Comparison of ENCODE assay signal across 9 cellular contexts in genomic region chr20:62791301-62792181, GRCh38. TPM values are rescaled to one million over a fixed set of nuclear protein-coding genes. Genes with fewer than 3 reads are reported as not detected.
DNase-seq lines count a peak whose midpoint lies in the region; ATAC-seq and TF ChIP-seq lines count a peak whose summit lies in the region.
"Had no signal": no experiment of that assay in that cellular context is flagged by ENCODE, and none has a peak within 500 bp of the region (broad histone marks: within the 10 kb centered on the region; RNA-seq: fewer than 3 reads in every experiment).

No MANE protein-coding gene starts in this region.

- TF ChIP-seq CTCF in KMS-11 (conservative IDR thresholded peaks at IDR 0.05; ENCODE audit: low read depth, low read length): peak; percentile 98
- peak; percentile 100 for TF ChIP-seq CTCF in OCI-LY7 (conservative IDR thresholded peaks at IDR 0.05; ENCODE audit: low read length)
- TF ChIP-seq CTCF in epithelial cell of proximal tubule (conservative IDR thresholded peaks at IDR 0.05; ENCODE audit: low read depth, low read length): peak; percentile 99

- no peaks in the 10 kb centered on the region for H3K27me3 Mint-ChIP-seq in naive B cell
- H3K27me3 Mint-ChIP-seq in stimulated activated naive B cell treated with anti-CD40 and anti-IgM and Interleukin-4, amounts not matched to agents 10 μg/mL and 1 μg/mL and 100 μg/mL, for 72 hours: no peaks in the 10 kb centered on the region

- H3K79me2 ChIP-seq in KMS-11 (ENCODE audit: insufficient read depth, low read depth) (no peaks in the 10 kb centered on the region), OCI-LY7 (ENCODE audit: insufficient read depth, low read depth, low read length) (no peaks in the 10 kb centered on the region)

- CTCF ChIA-PET in OCI-LY7 (lab: Charles Lee; ENCODE audit: unreplicated experiment): interaction anchor here (0.6 kb wide), 1 partner anchor 127 kb away, joined by 3 read pairs; no protein-coding TSS in a partner anchor

- no peak overlapping the region for H3K4me2 ChIP-seq in KMS-11
- peak overlapping the region; percentile 20; the same call in 1 of the 2 replicates for H3K4me2 ChIP-seq in OCI-LY7 (ENCODE audit: low read length)

- DNase-seq in DMS 273 (lab: John Stamatoyannopoulos, UW; ENCODE audit: unreplicated experiment) (peak; percentile 97), OCI-LY7 (ENCODE audit: low spot score) (peak; percentile 85), epithelial cell of proximal tubule (ENCODE audit: low read depth) (peak; percentile 31), naive B cell (peak; percentile 61)
- DNase-seq in activated CD8-positive, alpha-beta memory T cell treated with anti-CD3 and anti-CD28 coated beads, Interleukin-2, amount 50 U/mL, for 48 hours: peak; percentile 86
- peak; percentile 73 for DNase-seq in stimulated activated naive B cell treated with anti-CD40 and anti-IgM and Interleukin-4, amounts not matched to agents 10 μg/mL and 1 μg/mL and 100 μg/mL, for 72 hours

- peaks cover 51% of the 10 kb centered on the region for H3K27me3 ChIP-seq in KMS-11 (ENCODE audit: insufficient read depth, low read depth)

- no peaks in the 10 kb centered on the region for H3K9me3 ChIP-seq in OCI-LY7 (ENCODE audit: low read length)

- H4K20me1 ChIP-seq in KMS-11 (ENCODE audit: insufficient read depth) (no peaks in the 10 kb centered on the region), OCI-LY7 (ENCODE audit: insufficient read depth, low read length) (no peaks in the 10 kb centered on the region)

- H3K9me3 Mint-ChIP-seq in naive B cell: peaks cover 0 to 3% (median 0%) of the 10 kb centered on the region in 7 donors
- peaks cover 0 to 4% of the 10 kb centered on the region in 2 donors for H3K9me3 Mint-ChIP-seq in stimulated activated naive B cell treated with anti-CD40 and anti-IgM and Interleukin-4, amounts not matched to agents 10 μg/mL and 1 μg/mL and 100 μg/mL, for 72 hours
- H3K9me3 Mint-ChIP-seq: activated naive CD4-positive, alpha-beta T cell treated with anti-CD3 and anti-CD28 coated beads, Interleukin-2, amount 50 U/mL, for 72 hours had no signal

- peak overlapping the region in 5 of 6 donors; percentile 42 to 93 (median 91) for H3K27ac Mint-ChIP-seq in naive B cell
- no peak overlapping the region for H3K27ac Mint-ChIP-seq in stimulated activated naive B cell treated with anti-CD40 and anti-IgM and Interleukin-4, amounts not matched to agents 10 μg/mL and 1 μg/mL and 100 μg/mL, for 72 hours

- BruUV-seq in OCI-LY7 (replicated peaks; lab: Mats Ljungman, UMichigan): no TSS peak

- no peak overlapping the region for H3K9ac ChIP-seq in KMS-11

- POLR2A ChIA-PET in OCI-LY7 (lab: Charles Lee): no interaction called here

- no peaks in the 10 kb centered on the region for H3K36me3 Mint-ChIP-seq in naive B cell
- H3K36me3 Mint-ChIP-seq in stimulated activated naive B cell treated with anti-CD40 and anti-IgM and Interleukin-4, amounts not matched to agents 10 μg/mL and 1 μg/mL and 100 μg/mL, for 72 hours: no peaks in the 10 kb centered on the region
- H3K36me3 Mint-ChIP-seq: activated naive CD4-positive, alpha-beta T cell treated with anti-CD3 and anti-CD28 coated beads, Interleukin-2, amount 50 U/mL, for 72 hours had no signal

- intact Hi-C loops in OCI-LY7 (cut with micrococcal nuclease; ENCODE audit: unreplicated experiment): loop anchor here (1.0 to 5.0 kb wide), 5 partner anchors 123 to 384 kb away; partner anchors contain the start of gene CABLES2

- H3K4me1 ChIP-seq in KMS-11 (ENCODE audit: low read depth, poor library complexity, severe bottlenecking) (peaks cover 24% of the 10 kb centered on the region), OCI-LY7 (ENCODE audit: insufficient read depth, low read length, poor library complexity, severe bottlenecking) (peaks cover 34% of the 10 kb centered on the region)

- no peak overlapping the region for H3K27ac ChIP-seq in KMS-11
- H3K27ac ChIP-seq in OCI-LY7 (ENCODE audit: low read depth, low read length, poor library complexity, severe bottlenecking): no peak overlapping the region

- H3K4me3 Mint-ChIP-seq in naive B cell: peak overlapping the region in 3 of 8 donors; percentile 64 to 93 (median 83)
- no peak overlapping the region for H3K4me3 Mint-ChIP-seq in stimulated activated naive B cell treated with anti-CD40 and anti-IgM and Interleukin-4, amounts not matched to agents 10 μg/mL and 1 μg/mL and 100 μg/mL, for 72 hours

- H3K9me2 ChIP-seq in OCI-LY7 (ENCODE audit: insufficient read depth, low read length): no peaks in the 10 kb centered on the region

- H2AFZ ChIP-seq in KMS-11 (ENCODE audit: low read depth) (no peak overlapping the region), OCI-LY7 (ENCODE audit: low read length) (no peak overlapping the region)

- H3K4me1 Mint-ChIP-seq in naive B cell: peaks cover 20 to 30% (median 27%) of the 10 kb centered on the region in 3 donors
- peaks cover 26 to 45% of the 10 kb centered on the region in 2 donors for H3K4me1 Mint-ChIP-seq in stimulated activated naive B cell treated with anti-CD40 and anti-IgM and Interleukin-4, amounts not matched to agents 10 μg/mL and 1 μg/mL and 100 μg/mL, for 72 hours

- H3K4me3 ChIP-seq in KMS-11 (IDR thresholded peaks at IDR 0.05; ENCODE audit: insufficient read depth, low read depth, low read length): no peak overlapping the region
- H3K4me3 ChIP-seq in OCI-LY7 (ENCODE audit: low read depth, low read length, poor library complexity, severe bottlenecking): no peak overlapping the region
- H3K4me3 ChIP-seq in epithelial cell of proximal tubule (ENCODE audit: low read depth, low read length): no peak overlapping the region

- no peaks in the 10 kb centered on the region for H3K36me3 ChIP-seq in KMS-11 (ENCODE audit: insufficient read depth)
- H3K36me3 ChIP-seq in OCI-LY7 (ENCODE audit: insufficient read depth, low read length): no peaks in the 10 kb centered on the region

- ATAC-seq in naive B cell (ENCODE audit: low read depth in 2 of 2): no peak
- peak; percentile 23 to 35 for ATAC-seq in stimulated activated naive B cell treated with anti-CD40 and anti-IgM and Interleukin-4, amounts not matched to agents 10 μg/mL and 1 μg/mL and 100 μg/mL, for 72 hours (replicated peaks)
- ATAC-seq in GM19455 (IDR thresholded peaks at IDR 0.05; ENCODE audit: unreplicated experiment): no peak

RNA-seq across cellular contexts. Expression of gene MRGBP, which starts 4.7 kb away (rescaled TPM):
- total RNA-seq in OCI-LY7 (2014; rRNA removed; shearing (Covaris generic)): 22.2 and 25.1 TPM in 2 replicates
- total RNA-seq in OCI-LY7 (2022) (19.9 and 22.6 TPM in 2 replicates), epithelial cell of proximal tubule (14.6 and 23.4 TPM in 2 replicates)
- polyA plus RNA-seq in naive B cell (ENCODE audit: low read depth in 6 of 6): 10 to 100 TPM; 10.8 to 13.2 (median 11.3) TPM

RNA-seq across cellular contexts. Expression of gene OGFR, which starts 13.1 kb away (rescaled TPM):
- 64.8 and 75.6 TPM in 2 replicates for total RNA-seq in OCI-LY7 (2014; rRNA removed; shearing (Covaris generic))
- total RNA-seq in OCI-LY7 (2022) (66.2 and 69.9 TPM in 2 replicates), epithelial cell of proximal tubule (57.6 and 61.1 TPM in 2 replicates)
- polyA plus RNA-seq in naive B cell (ENCODE audit: low read depth in 6 of 6): 10 to 100 TPM; 20.6 to 74.6 (median 46.0) TPM

RNA-seq across cellular contexts. Expression of gene COL9A3, which starts 25.3 kb away (rescaled TPM):
- total RNA-seq in OCI-LY7 (2014; rRNA removed; shearing (Covaris generic)): 1.0 and 1.7 TPM in 2 replicates
- 5.2 and 6.1 TPM in 2 replicates for total RNA-seq in OCI-LY7 (2022)
- total RNA-seq in epithelial cell of proximal tubule: 2.8 and 4.6 TPM in 2 replicates
- 10 to 100 TPM in 2 of 6 donors, 1 to 10 TPM in 4; 1.2 to 19.6 (median 2.6) TPM for polyA plus RNA-seq in naive B cell (ENCODE audit: low read depth in 6 of 6)
- total RNA-seq: activated naive CD4-positive, alpha-beta T cell treated with anti-CD3 and anti-CD28 coated beads, Interleukin-2, amount 50 U/mL, for 72 hours had no signal

Comparison
In these comparisons a context has a peak if more than half of its experiments do, and no peak if none do; other contexts are left out.
1. DNase-seq: peak in every context shown above with its lines; median percentile 97 in DMS 273; 86 in activated CD8-positive, alpha-beta memory T cell treated with anti-CD3 and anti-CD28 coated beads, Interleukin-2, amount 50 U/mL, for 48 hours; 85 in OCI-LY7; 73 in stimulated activated naive B cell treated with anti-CD40 and anti-IgM and Interleukin-4, amounts not matched to agents 10 μg/mL and 1 μg/mL and 100 μg/mL, for 72 hours; 61 in naive B cell; 31 in epithelial cell of proximal tubule.
2. ATAC-seq: peak in stimulated activated naive B cell treated with anti-CD40 and anti-IgM and Interleukin-4, amounts not matched to agents 10 μg/mL and 1 μg/mL and 100 μg/mL, for 72 hours (2 of 2); none in naive B cell (0 of 2) and GM19455 (single experiment).
3. Peak in every context shown above with its lines, with median percentiles within 50 percentile points of each other: CTCF ChIP-seq.